In genomic region chr7:156282816-156283215, GRCh38 we compare ENCODE assay signal across 31 cellular contexts.
"Had no signal": no experiment of that assay in that cellular context is flagged by ENCODE, and none has a peak within 500 bp of the region (broad histone marks: within the 10 kb centered on the region; RNA-seq: fewer than 3 reads in every experiment).

No MANE protein-coding gene starts in this region.

- H3K4me1 ChIP-seq: ascending aorta had no signal

- FAIRE-seq: bronchial epithelial cell, TTC549 had no signal

- H3K36me3 ChIP-seq: ascending aorta, cardiac muscle cell had no signal

- H3K27ac ChIP-seq: ascending aorta, cardiac muscle cell, VCaP had no signal

- ATAC-seq: activated CD4-positive, alpha-beta T cell treated with anti-CD3 and anti-CD28 coated beads for 36 hours; activated CD4-positive, CD25-positive, alpha-beta regulatory T cell treated with anti-CD3 and anti-CD28 coated beads, Interleukin-2, amount 50 U/mL, for 24 hours; activated CD8-positive, alpha-beta memory T cell treated with anti-CD3 and anti-CD28 coated beads, Interleukin-2, amount 10 ng/mL, durations not matched to agents 7 days and 5 days; activated CD8-positive, alpha-beta T cell treated with anti-CD3 and anti-CD28 coated beads, Interleukin-2, amount 10 ng/mL, durations not matched to agents 7 days and 5 days; activated naive CD8-positive, alpha-beta T cell treated with anti-CD3 and anti-CD28 coated beads, Interleukin-2, amount 50 U/mL, for 24 hours had no signal

- H3K4me3 ChIP-seq: ascending aorta, cardiac muscle cell had no signal

- H3K9me3 ChIP-seq: ascending aorta had no signal

- DNase-seq: activated CD4-positive, alpha-beta memory T cell treated with anti-CD3 and anti-CD28 coated beads, Interleukin-2, amount 10 ng/mL, durations not matched to agents 7 days and 5 days; activated CD4-positive, alpha-beta T cell treated with anti-CD3 and anti-CD28 coated beads for 1 hour; activated CD4-positive, alpha-beta T cell treated with anti-CD3 and anti-CD28 coated beads for 36 hours; activated CD4-positive, alpha-beta T cell treated with anti-CD3 and anti-CD28 coated beads for 48 hours; activated CD4-positive, alpha-beta T cell treated with anti-CD3 and anti-CD28 coated beads, Interleukin-2, amount 10 ng/mL, durations not matched to agents 7 days and 5 days; activated CD4-positive, alpha-beta T cell treated with anti-CD3 and anti-CD28 coated beads, Interleukin-2, amount 50 U/mL, for 48 hours; activated CD4-positive, CD25-positive, alpha-beta regulatory T cell; activated CD8-positive, alpha-beta memory T cell treated with anti-CD3 and anti-CD28 coated beads for 24 hours; activated CD8-positive, alpha-beta memory T cell treated with anti-CD3 and anti-CD28 coated beads, Interleukin-2, amount 10 ng/mL, durations not matched to agents 7 days and 5 days; activated CD8-positive, alpha-beta memory T cell treated with anti-CD3 and anti-CD28 coated beads, Interleukin-2, amount 50 U/mL, for 48 hours; activated CD8-positive, alpha-beta T cell treated with anti-CD3 and anti-CD28 coated beads, Interleukin-2, amount 10 ng/mL, durations not matched to agents 7 days and 5 days; activated effector memory CD4-positive, alpha-beta T cell treated with Interleukin-2 at 50 U/mL for 16 hours; activated gamma-delta T cell; activated naive CD4-positive, alpha-beta T cell treated with anti-CD3 and anti-CD28 coated beads, Interleukin-2, amount 10 ng/mL, durations not matched to agents 7 days and 5 days; activated naive CD4-positive, alpha-beta T cell treated with Interleukin-2 at 50 U/mL for 16 hours; activated naive CD8-positive, alpha-beta T cell treated with anti-CD3 and anti-CD28 coated beads, Interleukin-2, amount 10 ng/mL, durations not matched to agents 7 days and 5 days; activated naive CD8-positive, alpha-beta T cell treated with anti-CD3 and anti-CD28 coated beads, Interleukin-2, amount 50 U/mL, for 24 hours; activated T-cell treated with anti-CD3 and anti-CD28 coated beads, Interleukin-2, amount 50 U/mL, for 24 hours; activated T-cell treated with anti-CD3 and anti-CD28 coated beads, Interleukin-2, amount 50 U/mL, for 48 hours; amygdala; anterior cingulate cortex; caudate nucleus; cerebellar nuclear complex; T-helper 2 cell; T-helper 9 cell had no signal

- H3K27me3 ChIP-seq: ascending aorta, cardiac muscle cell had no signal
